In the genomic region with DNA sequence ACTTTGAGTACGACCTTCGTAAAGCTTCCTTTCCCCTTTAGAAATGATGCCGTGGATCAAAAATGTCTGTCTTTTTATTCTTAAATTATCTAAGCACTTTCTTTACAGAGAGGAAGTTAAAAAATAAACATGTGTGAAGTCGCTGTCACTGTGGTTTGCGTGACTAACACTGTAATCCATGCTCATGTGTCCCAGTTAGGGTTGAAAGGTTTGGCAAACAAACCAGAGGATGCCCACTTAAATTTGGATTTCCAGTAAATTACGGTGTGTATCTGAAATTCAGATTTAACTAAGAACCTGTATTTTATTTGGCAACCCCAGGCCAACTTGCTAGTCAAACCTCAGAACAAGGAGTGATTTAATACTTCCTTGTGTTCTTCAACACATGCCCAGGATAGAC, we compare ENCODE assay signal across 12 cellular contexts.
"Had no signal": no experiment of that assay in that cellular context is flagged by ENCODE, and none has a peak within 500 bp of the region (broad histone marks: within the 10 kb centered on the region; RNA-seq: fewer than 3 reads in every experiment).

No MANE protein-coding gene starts in this region.

- H3K4me3 ChIP-seq: colonic mucosa, heart right ventricle, left ventricle myocardium inferior had no signal

- H3K36me3 ChIP-seq: colonic mucosa, heart right ventricle, left ventricle myocardium inferior had no signal

- H3K27ac ChIP-seq: colonic mucosa, heart right ventricle, left ventricle myocardium inferior, parathyroid adenoma had no signal

- DNase-seq: activated gamma-delta T cell treated with Interleukin-2 at 50 U/mL for 16 hours; activated T-cell treated with anti-CD3 and anti-CD28 coated beads, Interleukin-2, amount 50 U/mL, for 72 hours; colonic mucosa; effector CD4-positive, alpha-beta T cell; foreskin melanocyte; heart right ventricle; islet precursor cell; left ventricle myocardium inferior; mesendoderm; retina; stimulated activated CD4-positive, alpha-beta T cell treated with anti-CD3 and anti-CD28 coated beads, Interleukin-4, amount 100 ng/mL, for 4 hours had no signal

- H3K79me2 ChIP-seq: parathyroid adenoma had no signal

- H3K9ac ChIP-seq: parathyroid adenoma had no signal

- H3K27me3 ChIP-seq: colonic mucosa had no signal

- H3K4me1 ChIP-seq: colonic mucosa, heart right ventricle, left ventricle myocardium inferior, parathyroid adenoma had no signal

- H2AFZ ChIP-seq: parathyroid adenoma had no signal

- H3K9me3 Mint-ChIP-seq: activated T-cell treated with anti-CD3 and anti-CD28 coated beads, Interleukin-2, amount 50 U/mL, for 72 hours had no signal

- H3K27ac Mint-ChIP-seq: activated T-cell treated with anti-CD3 and anti-CD28 coated beads, Interleukin-2, amount 50 U/mL, for 72 hours had no signal

- H3K9me3 ChIP-seq: colonic mucosa, heart right ventricle, left ventricle myocardium inferior had no signal

- ATAC-seq: activated T-cell treated with anti-CD3 and anti-CD28 coated beads, Interleukin-2, amount 50 U/mL, for 72 hours; heart right ventricle had no signal
